24 cellular contexts compared by ENCODE assay signal in the genomic region with DNA sequence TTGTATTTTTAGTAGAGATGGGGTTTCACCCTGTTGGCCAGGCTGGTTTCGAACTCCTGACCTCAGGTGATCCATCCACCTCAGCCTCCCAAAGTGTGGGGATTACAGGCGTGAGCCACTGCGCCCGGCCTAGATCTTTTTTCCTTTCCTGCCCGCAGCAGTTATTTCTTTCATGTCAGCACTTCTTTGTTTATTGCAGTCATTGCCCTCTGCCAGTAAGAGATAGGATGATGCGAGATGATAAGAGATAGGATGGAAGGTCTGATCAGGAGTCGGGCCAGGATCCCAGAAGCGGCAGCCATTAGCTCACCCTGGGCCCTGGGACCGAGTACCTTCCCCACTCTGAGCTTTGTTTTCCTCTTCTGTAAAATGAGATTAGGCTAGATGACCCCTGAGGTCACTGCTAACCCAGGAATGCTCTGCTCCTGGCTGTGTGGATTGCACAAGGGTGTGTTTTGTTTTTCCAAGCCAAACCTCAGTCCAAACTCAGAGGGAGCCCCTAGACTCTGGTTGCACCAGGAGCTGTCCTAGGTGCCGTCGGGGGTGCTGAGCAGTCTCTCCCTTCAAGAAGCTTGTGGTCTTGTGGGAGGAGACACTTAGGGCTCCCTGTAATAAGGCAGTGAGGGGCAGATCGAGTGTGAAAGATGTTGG.
A peak's percentile ranks its signal among the peaks of the same experiment; 100 is the strongest.
DNase-seq lines count a peak whose midpoint lies in the region; ATAC-seq and TF ChIP-seq lines count a peak whose summit lies in the region.
"Had no signal": no experiment of that assay in that cellular context is flagged by ENCODE, and none has a peak within 500 bp of the region (broad histone marks: within the 10 kb centered on the region; RNA-seq: fewer than 3 reads in every experiment).

No MANE protein-coding gene starts in this region.

- no peaks in the 10 kb centered on the region for H3K4me1 Mint-ChIP-seq in endodermal cell
- peaks cover 6% of the 10 kb centered on the region for H3K4me1 Mint-ChIP-seq in activated T-helper 1 cell treated with anti-CD3 and anti-CD28 coated beads, Interleukin-12 subunit alpha, Interleukin-12 subunit beta, Interleukin-2, Interleukin-4 antibody, amounts not matched to agents 30 ng/mL and 10 ng/mL and 1 ng/mL, durations not matched to agents 14 hours and 24 hours and 36 hours (ENCODE audit: low read depth)

- H3K27ac ChIP-seq in endodermal cell (ENCODE audit: low read depth, low read length) (no peak overlapping the region), psoas muscle (peak overlapping the region; percentile 9)
- H3K27ac ChIP-seq: BLaER1 treated with 17β-estradiol and CSF1 and Interleukin-3, amounts not matched to agents 10 nM and 100 nM; breast epithelium; Peyer's patch; right lobe of liver had no signal

- no peak for ATAC-seq in psoas muscle

- H3K9me3 Mint-ChIP-seq in endodermal cell: no peaks in the 10 kb centered on the region
- H3K9me3 Mint-ChIP-seq in activated T-helper 1 cell treated with anti-CD3 and anti-CD28 coated beads, Interleukin-12 subunit alpha, Interleukin-12 subunit beta, Interleukin-2, Interleukin-4 antibody, amounts not matched to agents 30 ng/mL and 10 ng/mL and 1 ng/mL, durations not matched to agents 14 hours and 24 hours and 36 hours: no peaks in the 10 kb centered on the region
- H3K9me3 Mint-ChIP-seq: immature natural killer cell had no signal

- H3K4me1 ChIP-seq in endodermal cell (ENCODE audit: control insufficient read depth, insufficient read depth, low read length): no peaks in the 10 kb centered on the region
- H3K4me1 ChIP-seq in psoas muscle: peaks cover 32% of the 10 kb centered on the region
- H3K4me1 ChIP-seq: breast epithelium, HAP-1, Peyer's patch, right lobe of liver had no signal

- H3K36me3 ChIP-seq in endodermal cell (ENCODE audit: control insufficient read depth, insufficient read depth, low read length) (peaks cover 34% of the 10 kb centered on the region), psoas muscle (ENCODE audit: insufficient read depth in 1 of 2, low read depth in 1 of 2) (peaks cover 5 to 62% of the 10 kb centered on the region in 2 donors)

- H3K27me3 ChIP-seq in endodermal cell (ENCODE audit: control insufficient read depth, insufficient read depth, low read length, poor library complexity, severe bottlenecking) (no peaks in the 10 kb centered on the region), psoas muscle (ENCODE audit: insufficient read depth in 3 of 3, low read length in 2 of 3) (no peaks in the 10 kb centered on the region)
- H3K27me3 ChIP-seq: BLaER1 treated with 17β-estradiol and CSF1 and Interleukin-3, amounts not matched to agents 10 nM and 100 nM; breast epithelium; Peyer's patch; right lobe of liver had no signal

- H3K4me3 Mint-ChIP-seq in endodermal cell: no peak overlapping the region
- no peak overlapping the region for H3K4me3 Mint-ChIP-seq in activated T-helper 1 cell treated with anti-CD3 and anti-CD28 coated beads, Interleukin-12 subunit alpha, Interleukin-12 subunit beta, Interleukin-2, Interleukin-4 antibody, amounts not matched to agents 30 ng/mL and 10 ng/mL and 1 ng/mL, durations not matched to agents 14 hours and 24 hours and 36 hours
- H3K4me3 Mint-ChIP-seq: immature natural killer cell had no signal

- no peak for TF ChIP-seq RAD21 in Ishikawa (IDR thresholded peaks at IDR 0.05; ENCODE audit: low read depth)

- 94 to 96% methylated on average over 10 to 12 of the region's 12 CpGs for WGBS in endodermal cell (ENCODE audit: insufficient coverage in 1 of 2, insufficient read length in 1 of 2), 2 experiments
- 54 to 88% (median 67%) methylated on average over 12 of the region's 12 CpGs for WGBS in psoas muscle, 3 donors

- H3K9me3 ChIP-seq in endodermal cell (ENCODE audit: control insufficient read depth, low read length) (no peaks in the 10 kb centered on the region), psoas muscle (no peaks in the 10 kb centered on the region)
- H3K9me3 ChIP-seq: BLaER1 treated with 17β-estradiol and CSF1 and Interleukin-3, amounts not matched to agents 10 nM and 100 nM; breast epithelium; HAP-1; Peyer's patch; right lobe of liver had no signal

- no peak overlapping the region for H3K27ac Mint-ChIP-seq in endodermal cell
- no peak overlapping the region for H3K27ac Mint-ChIP-seq in activated T-helper 1 cell treated with anti-CD3 and anti-CD28 coated beads, Interleukin-12 subunit alpha, Interleukin-12 subunit beta, Interleukin-2, Interleukin-4 antibody, amounts not matched to agents 30 ng/mL and 10 ng/mL and 1 ng/mL, durations not matched to agents 14 hours and 24 hours and 36 hours

- intact Hi-C loops in psoas muscle (cut with DNase I): no loop called here
- intact Hi-C loops in activated T-helper 1 cell treated with anti-CD3 and anti-CD28 coated beads, Interleukin-12 subunit alpha, Interleukin-12 subunit beta, Interleukin-2, Interleukin-4 antibody, amounts not matched to agents 30 ng/mL and 10 ng/mL and 1 ng/mL, durations not matched to agents 14 hours and 24 hours and 36 hours (cut with micrococcal nuclease): no loop called here

- TF ChIP-seq CTCF in endodermal cell (conservative IDR thresholded peaks at IDR 0.05) (no peak), psoas muscle (IDR thresholded peaks at IDR 0.05) (no peak)

- H3K27me3 Mint-ChIP-seq in endodermal cell (ENCODE audit: insufficient read depth): no peaks in the 10 kb centered on the region
- no peaks in the 10 kb centered on the region for H3K27me3 Mint-ChIP-seq in activated T-helper 1 cell treated with anti-CD3 and anti-CD28 coated beads, Interleukin-12 subunit alpha, Interleukin-12 subunit beta, Interleukin-2, Interleukin-4 antibody, amounts not matched to agents 30 ng/mL and 10 ng/mL and 1 ng/mL, durations not matched to agents 14 hours and 24 hours and 36 hours (ENCODE audit: insufficient read depth)

- H3K4me3 ChIP-seq in endodermal cell (ENCODE audit: low read length) (no peak overlapping the region), psoas muscle (no peak overlapping the region)
- H3K4me3 ChIP-seq: BLaER1 treated with 17β-estradiol and CSF1 and Interleukin-3, amounts not matched to agents 10 nM and 100 nM; breast epithelium; HAP-1; Peyer's patch; right lobe of liver had no signal

- H3K36me3 Mint-ChIP-seq in endodermal cell (ENCODE audit: low read depth): peaks cover 61% of the 10 kb centered on the region
- peaks cover 58% of the 10 kb centered on the region for H3K36me3 Mint-ChIP-seq in activated T-helper 1 cell treated with anti-CD3 and anti-CD28 coated beads, Interleukin-12 subunit alpha, Interleukin-12 subunit beta, Interleukin-2, Interleukin-4 antibody, amounts not matched to agents 30 ng/mL and 10 ng/mL and 1 ng/mL, durations not matched to agents 14 hours and 24 hours and 36 hours (ENCODE audit: low read depth)

- DNase-seq in EH (ENCODE audit: low read depth) (peak; percentile 12), endodermal cell (peak; percentile 30), psoas muscle (no peak), RKO (ENCODE audit: low spot score) (no peak), AG20443 (ENCODE audit: low spot score) (no peak)
- DNase-seq in activated T-helper 1 cell treated with anti-CD3 and anti-CD28 coated beads, Interleukin-12 subunit alpha, Interleukin-12 subunit beta, Interleukin-2, Interleukin-4 antibody, amounts not matched to agents 30 ng/mL and 10 ng/mL and 1 ng/mL, durations not matched to agents 14 hours and 24 hours and 36 hours (ENCODE audit: low spot score): no peak
- DNase-seq: activated CD4-positive, alpha-beta T cell treated with anti-CD3 and anti-CD28 coated beads, Interleukin-2, amount 50 U/mL, for 1 hour; activated CD4-positive, CD25-positive, alpha-beta regulatory T cell; activated naive CD4-positive, alpha-beta T cell treated with anti-CD3 and anti-CD28 coated beads, Interleukin-2, amount 50 U/mL, for 16 hours; immature natural killer cell; NCI-H2107; NCI-H345; NCI-H69; Peyer's patch; posterior cingulate gyrus; right lobe of liver; SHP77 treated with DMSO at 0.1 percent for 48 hours; stimulated activated CD4-positive, alpha-beta T cell treated with anti-CD3 and anti-CD28 coated beads, Interleukin-12 subunit alpha, Interleukin-12 subunit beta, amount 100 ng/mL, for 4 hours; stimulated activated CD4-positive, alpha-beta T cell treated with anti-CD3 and anti-CD28 coated beads, Interleukin-2, amount 100 ng/mL, for 48 hours; trophoblast cell had no signal

- no peak overlapping the region for H3K9ac ChIP-seq in endodermal cell (ENCODE audit: extremely low read depth, low read length, poor library complexity, severe bottlenecking)
- H3K9ac ChIP-seq: BLaER1 treated with 17β-estradiol and CSF1 and Interleukin-3, amounts not matched to agents 10 nM and 100 nM had no signal

- TF ChIP-seq EP300 in Ishikawa (IDR thresholded peaks at IDR 0.05; ENCODE audit: borderline replicate concordance): no peak

TF ChIP-seq in Ishikawa, 13 proteins besides CTCF, POLR2A, EP300 and RAD21 (continues in another document):
- TF ChIP-seq FOXM1 (IDR thresholded peaks at IDR 0.05; ENCODE audit: borderline replicate concordance, low read depth) (no peak), EGR1 (IDR thresholded peaks at IDR 0.05) (no peak)
- TF ChIP-seq, protein P1, sequence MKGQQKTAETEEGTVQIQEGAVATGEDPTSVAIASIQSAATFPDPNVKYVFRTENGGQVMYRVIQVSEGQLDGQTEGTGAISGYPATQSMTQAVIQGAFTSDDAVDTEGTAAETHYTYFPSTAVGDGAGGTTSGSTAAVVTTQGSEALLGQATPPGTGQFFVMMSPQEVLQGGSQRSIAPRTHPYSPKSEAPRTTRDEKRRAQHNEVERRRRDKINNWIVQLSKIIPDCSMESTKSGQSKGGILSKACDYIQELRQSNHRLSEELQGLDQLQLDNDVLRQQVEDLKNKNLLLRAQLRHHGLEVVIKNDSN (IDR thresholded peaks at IDR 0.05): no peak

Comparison
In these comparisons a context has a peak if more than half of its experiments do, and no peak if none do; other contexts are left out.
1. DNase-seq: peak in EH (single experiment) and endodermal cell (single experiment); none in psoas muscle (0 of 2), RKO (single experiment), AG20443 (single experiment) and activated T-helper 1 cell treated with anti-CD3 and anti-CD28 coated beads, Interleukin-12 subunit alpha, Interleukin-12 subunit beta, Interleukin-2, Interleukin-4 antibody, amounts not matched to agents 30 ng/mL and 10 ng/mL and 1 ng/mL, durations not matched to agents 14 hours and 24 hours and 36 hours (single experiment).